In the genomic region with DNA sequence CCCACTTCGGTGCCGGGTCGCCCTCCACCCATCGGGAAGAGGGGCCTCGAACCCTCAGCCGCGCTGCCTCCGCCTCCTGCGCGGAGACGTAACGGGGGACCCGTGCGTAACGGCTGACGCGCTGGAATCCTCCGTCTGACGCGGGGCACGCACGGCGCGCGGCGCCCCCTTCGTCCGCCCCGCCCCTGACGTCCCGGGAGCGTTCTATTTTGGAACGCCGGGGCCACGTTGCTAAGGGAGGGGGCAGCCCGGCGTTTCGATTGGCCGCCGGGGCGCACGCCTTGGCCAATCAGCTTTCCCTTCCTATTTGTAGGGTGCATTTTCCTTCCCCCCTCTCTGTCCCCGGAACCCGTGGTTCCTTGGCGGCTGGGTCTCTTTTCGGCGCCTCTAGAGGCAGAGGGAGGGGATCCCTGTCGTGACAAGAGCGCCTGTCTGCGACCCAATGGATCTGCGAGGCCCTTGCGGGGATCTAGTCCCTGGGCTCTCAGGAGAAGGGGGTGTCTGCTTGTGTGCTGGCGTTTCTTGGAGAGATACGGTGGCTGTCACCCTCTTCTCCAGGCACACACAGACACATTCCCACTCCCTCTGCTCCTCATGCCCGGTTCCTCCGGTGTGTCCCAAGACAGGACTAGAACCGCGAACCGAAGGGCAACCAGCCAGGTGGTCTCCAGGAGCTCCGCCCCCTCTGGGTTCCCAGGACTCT, we compare ENCODE assay signal across 8 cellular contexts. TPM values are rescaled to one million over a fixed set of nuclear protein-coding genes. Genes with fewer than 3 reads are reported as not detected.
DNase-seq lines count a peak whose midpoint lies in the region; ATAC-seq and TF ChIP-seq lines count a peak whose summit lies in the region.

No MANE protein-coding gene starts in this region.

- peak; percentile 89 for DNase-seq in ACHN
- DNase-seq in NCI-H2227 treated with DMSO at 0.1 percent for 48 hours (lab: John Stamatoyannopoulos, UW), result peak; percentile 79
- DNase-seq in activated B cell treated with CpG ODN at 0.5 μM for 24 hours, result peak; percentile 92
- DNase-seq in caudate nucleus (lab: John Stamatoyannopoulos, UW), result peak in 60 of 61 donors; percentile 14 to 97 (median 84)
- peak; percentile 94 for DNase-seq in islet precursor cell
- DNase-seq in stimulated activated CD4-positive, alpha-beta T cell treated with anti-CD3 and anti-CD28 coated beads, Interleukin-12 subunit alpha, Interleukin-12 subunit beta, amount 100 ng/mL, for 4 hours, result peak; percentile 88

- H3K4me3 Mint-ChIP-seq in activated B cell treated with CpG ODN at 0.5 μM for 24 hours, result peak overlapping the region; percentile 92

- peak overlapping the region; percentile 98 for H3K27ac Mint-ChIP-seq in activated B cell treated with CpG ODN at 0.5 μM for 24 hours

- peaks cover 23% of the 10 kb centered on the region for H3K36me3 Mint-ChIP-seq in activated B cell treated with CpG ODN at 0.5 μM for 24 hours (ENCODE audit: low read depth)

- ATAC-seq in GM18909 (IDR thresholded peaks at IDR 0.05; ENCODE audit: poor library complexity, unreplicated experiment), result peak; percentile 56
- peak; percentile 56 for ATAC-seq in HG03159 (IDR thresholded peaks at IDR 0.05; ENCODE audit: unreplicated experiment)
- peak; percentile 52 for ATAC-seq in activated B cell treated with CpG ODN at 0.5 μM for 24 hours (ENCODE audit: low read depth)

- no peaks in the 10 kb centered on the region for H3K9me3 Mint-ChIP-seq in activated B cell treated with CpG ODN at 0.5 μM for 24 hours

- H3K27ac ChIP-seq in caudate nucleus (ENCODE audit: low read depth, low read length), result peak overlapping the region; percentile 95

- TF ChIP-seq CTCF in activated B cell treated with CpG ODN at 0.5 μM for 24 hours (IDR thresholded peaks at IDR 0.05), result no peak

- CTCF ChIA-PET in activated B cell treated with CpG ODN at 0.5 μM for 24 hours (lab: Charles Lee), result interaction anchor here (1.3 to 4.6 kb wide), 5 partner anchors 9 to 46 kb away, joined by 3 to 50 read pairs (median 5); no protein-coding TSS in a partner anchor

- intact Hi-C loops in activated B cell treated with CpG ODN at 0.5 μM for 24 hours (cut with micrococcal nuclease), result loop anchor here (1.0 kb wide), 3 partner anchors 9 to 99 kb away; a partner anchor contains a TSS

- POLR2A ChIA-PET in activated B cell treated with CpG ODN at 0.5 μM for 24 hours (lab: Charles Lee), result interaction anchor here (0.6 to 4.9 kb wide), 22 partner anchors 9 to 427 kb away, joined by 3 to 66 read pairs (median 4); a partner anchor contains a TSS

- H3K27me3 Mint-ChIP-seq in activated B cell treated with CpG ODN at 0.5 μM for 24 hours, result peaks cover 16% of the 10 kb centered on the region

- in situ Hi-C loops in ACHN (cut with HindIII; ENCODE audit: low pct_ligation_motif_present, low pct_unique_long_range_greater_than_20kb, low sequenced_read_pairs), result no loop called here

- peaks cover 57% of the 10 kb centered on the region for H3K4me1 Mint-ChIP-seq in activated B cell treated with CpG ODN at 0.5 μM for 24 hours

RNA-seq across cellular contexts. Expression of a gene that starts 1.5 kb away (rescaled TPM):
- total RNA-seq in activated B cell treated with CpG ODN at 0.5 μM for 24 hours, result 16.8 and 20.4 TPM in 2 replicates

RNA-seq across cellular contexts. Expression of a gene that starts 27.6 kb away (rescaled TPM):
- 1.2 and 1.5 TPM in 2 replicates for total RNA-seq in activated B cell treated with CpG ODN at 0.5 μM for 24 hours

RNA-seq across cellular contexts. Expression of a gene that starts 29.0 kb away (rescaled TPM):
- 0.80 and 1.4 TPM in 2 replicates for total RNA-seq in activated B cell treated with CpG ODN at 0.5 μM for 24 hours

RNA-seq across cellular contexts. Expression of a gene that starts 38.0 kb away (rescaled TPM):
- total RNA-seq in activated B cell treated with CpG ODN at 0.5 μM for 24 hours, result 294 and 300 TPM in 2 replicates

RNA-seq across cellular contexts. Expression of a gene that starts 45.6 kb away (rescaled TPM):
- total RNA-seq in activated B cell treated with CpG ODN at 0.5 μM for 24 hours, result 69.2 and 71.6 TPM in 2 replicates

Comparison
In these comparisons a context has a peak if more than half of its experiments do, and no peak if none do; other contexts are left out.
1. Peak in every context shown above with its lines: DNase-seq, ATAC-seq and H3K27ac ChIP-seq.